ENCODE assay signal across 2 cellular contexts in genomic region chr3:150141790-150142189, GRCh38.
TF ChIP-seq lines count a peak whose summit lies in the region.

No MANE protein-coding gene starts in this region.

TF ChIP-seq in IMR-90, 13 proteins besides CTCF, POLR2A, EP300 and RAD21:
- TF ChIP-seq FOS (IDR thresholded peaks at IDR 0.05; ENCODE audit: low read depth, low read length) (no peak), CHD1 (IDR thresholded peaks at IDR 0.05; ENCODE audit: low read depth, low read length) (no peak), SMC3 (IDR thresholded peaks at IDR 0.05; ENCODE audit: low read depth, low read length) (no peak), RFX5 (IDR thresholded peaks at IDR 0.05; ENCODE audit: low read depth, low read length) (no peak), MAZ (IDR thresholded peaks at IDR 0.05; ENCODE audit: borderline replicate concordance, low read depth, low read length) (no peak), CEBPB (IDR thresholded peaks at IDR 0.05; ENCODE audit: low read depth, low read length) (no peak), BHLHE40 (IDR thresholded peaks at IDR 0.05; ENCODE audit: low read depth, low read length) (no peak), MXI1 (IDR thresholded peaks at IDR 0.05; ENCODE audit: borderline replicate concordance, low read depth, low read length) (no peak), MAFK (IDR thresholded peaks at IDR 0.05; ENCODE audit: low read depth, low read length) (no peak), NFE2L2 (IDR thresholded peaks at IDR 0.05; ENCODE audit: low read depth, low read length) (no peak)
- TF ChIP-seq, protein P1, sequence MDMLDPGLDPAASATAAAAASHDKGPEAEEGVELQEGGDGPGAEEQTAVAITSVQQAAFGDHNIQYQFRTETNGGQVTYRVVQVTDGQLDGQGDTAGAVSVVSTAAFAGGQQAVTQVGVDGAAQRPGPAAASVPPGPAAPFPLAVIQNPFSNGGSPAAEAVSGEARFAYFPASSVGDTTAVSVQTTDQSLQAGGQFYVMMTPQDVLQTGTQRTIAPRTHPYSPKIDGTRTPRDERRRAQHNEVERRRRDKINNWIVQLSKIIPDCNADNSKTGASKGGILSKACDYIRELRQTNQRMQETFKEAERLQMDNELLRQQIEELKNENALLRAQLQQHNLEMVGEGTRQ (IDR thresholded peaks at IDR 0.05; ENCODE audit: low read depth, low read length): no peak
- TF ChIP-seq, protein P2, sequence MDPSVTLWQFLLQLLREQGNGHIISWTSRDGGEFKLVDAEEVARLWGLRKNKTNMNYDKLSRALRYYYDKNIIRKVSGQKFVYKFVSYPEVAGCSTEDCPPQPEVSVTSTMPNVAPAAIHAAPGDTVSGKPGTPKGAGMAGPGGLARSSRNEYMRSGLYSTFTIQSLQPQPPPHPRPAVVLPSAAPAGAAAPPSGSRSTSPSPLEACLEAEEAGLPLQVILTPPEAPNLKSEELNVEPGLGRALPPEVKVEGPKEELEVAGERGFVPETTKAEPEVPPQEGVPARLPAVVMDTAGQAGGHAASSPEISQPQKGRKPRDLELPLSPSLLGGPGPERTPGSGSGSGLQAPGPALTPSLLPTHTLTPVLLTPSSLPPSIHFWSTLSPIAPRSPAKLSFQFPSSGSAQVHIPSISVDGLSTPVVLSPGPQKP (IDR thresholded peaks at IDR 0.05; ENCODE audit: borderline replicate concordance, low read depth, low read length): no peak

TF ChIP-seq in H1, 55 proteins besides CTCF, POLR2A, EP300 and RAD21:
- TF ChIP-seq EZH2 (IDR thresholded peaks at IDR 0.05; ENCODE audit: low read depth, low read length, severe bottlenecking): no peak
